In the genomic region with DNA sequence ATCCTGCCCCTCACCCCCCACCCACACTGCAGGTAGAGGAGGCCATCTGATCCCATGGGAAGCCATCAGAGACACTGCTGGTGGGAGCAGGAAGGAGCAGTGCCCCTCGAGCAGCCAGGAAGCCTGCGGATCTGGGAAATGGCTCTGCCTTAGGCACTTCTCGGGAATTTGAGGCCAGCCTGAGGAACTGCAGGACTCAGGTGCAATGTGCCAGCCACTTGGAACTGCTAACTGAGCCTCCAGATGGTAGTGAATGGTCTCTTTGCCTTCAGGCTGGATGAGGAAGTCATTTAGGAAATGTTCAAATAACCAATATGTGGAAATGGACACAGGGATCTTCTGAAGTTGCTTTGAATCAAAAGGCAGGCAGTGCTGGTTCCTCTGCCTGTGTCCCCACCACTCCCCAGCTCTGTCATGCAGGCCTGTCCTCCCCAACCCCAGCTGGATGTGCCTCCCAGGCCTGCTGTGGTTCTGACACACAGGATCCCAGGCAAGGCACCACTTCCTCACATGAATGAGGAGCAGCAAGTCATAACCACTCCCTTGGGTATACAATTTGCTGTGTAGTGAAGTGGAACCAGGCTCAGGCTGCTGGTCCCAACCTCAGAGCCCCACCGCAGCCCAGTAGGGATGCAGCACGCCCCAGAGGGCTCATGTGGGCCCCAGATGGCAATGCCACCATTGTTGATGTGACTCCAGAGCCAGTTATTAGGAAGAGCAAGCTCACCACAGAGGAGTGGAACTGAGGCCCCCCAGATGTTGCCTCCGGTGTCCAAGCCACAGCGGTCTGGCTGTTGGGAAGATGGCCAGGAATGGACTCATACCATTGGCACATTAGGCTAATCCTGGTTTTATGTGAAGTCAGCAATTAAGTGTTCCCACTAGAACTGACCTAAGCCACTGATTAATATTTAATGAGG, we compare ENCODE assay signal across 10 cellular contexts. TPM values are rescaled to one million over a fixed set of nuclear protein-coding genes. Genes with fewer than 3 reads are reported as not detected.
A peak's percentile ranks its signal among the peaks of the same experiment; 100 is the strongest.
DNase-seq lines count a peak whose midpoint lies in the region; ATAC-seq and TF ChIP-seq lines count a peak whose summit lies in the region.
"Had no signal": no experiment of that assay in that cellular context is flagged by ENCODE, and none has a peak within 500 bp of the region (broad histone marks: within the 10 kb centered on the region; RNA-seq: fewer than 3 reads in every experiment).

No MANE protein-coding gene starts in this region.

- intact Hi-C loops in PC-3 (cut with micrococcal nuclease) = loop anchor here (1.0 to 2.0 kb wide), 3 partner anchors 37 to 109 kb away; no protein-coding TSS in a partner anchor

- CTCF ChIA-PET in PC-3 (lab: Charles Lee) = interaction anchor here (0.6 to 1.6 kb wide), 2 partner anchors 47 to 112 kb away, joined by 4 to 8 read pairs; partner anchors contain the start of gene LIMD1

- H3K9me3 Mint-ChIP-seq in natural killer cell treated with Interleukin-12 subunit alpha and Interleukin-12 subunit beta and Interleukin-15 and Interleukin-18, amount 100 ng/mL, for 72 hours = no peaks in the 10 kb centered on the region
- H3K9me3 Mint-ChIP-seq: T-cell had no signal

- DNase-seq in EH (ENCODE audit: low read depth) (peak; percentile 71), PC-3 (no peak), fibroblast of peridontal ligament (ENCODE audit: extremely low read depth) (peak; percentile 37), renal cortical epithelial cell (ENCODE audit: low read depth) (peak; percentile 91), NCI-H2196 treated with DMSO at 0.1 percent for 48 hours (lab: John Stamatoyannopoulos, UW; ENCODE audit: unreplicated experiment) (no peak), HAP-1 (ENCODE audit: low spot score in 2 of 2) (no peak)
- no peak for DNase-seq in natural killer cell treated with Interleukin-12 subunit alpha and Interleukin-12 subunit beta and Interleukin-15 and Interleukin-18, amount 100 ng/mL, for 72 hours (ENCODE audit: low spot score)
- DNase-seq: hippocampal formation had no signal

- H3K79me2 ChIP-seq in PC-3 (ENCODE audit: low read length) = no peaks in the 10 kb centered on the region

- no peaks in the 10 kb centered on the region for H4K20me1 ChIP-seq in PC-3 (ENCODE audit: low read length)

- H3K4me3 ChIP-seq in PC-3 (ENCODE audit: low read length) (no peak overlapping the region), HAP-1 (no peak overlapping the region)

- peaks cover 21 to 30% of the 10 kb centered on the region in 2 donors for H3K4me1 Mint-ChIP-seq in natural killer cell treated with Interleukin-12 subunit alpha and Interleukin-12 subunit beta and Interleukin-15 and Interleukin-18, amount 100 ng/mL, for 72 hours (ENCODE audit: low read depth in 2 of 2)

- H3K27ac ChIP-seq in PC-3 (ENCODE audit: low read length) = peak overlapping the region; percentile 47

- in situ Hi-C loops in HAP-1 (cut with MboI; ENCODE audit: low sequenced_read_pairs) = no loop called here

- peaks cover 55% of the 10 kb centered on the region for H3K4me1 ChIP-seq in PC-3 (ENCODE audit: insufficient read depth, low read length)
- no peaks in the 10 kb centered on the region for H3K4me1 ChIP-seq in HAP-1

- H3K4me2 ChIP-seq in PC-3 (ENCODE audit: low read length) = no peak overlapping the region

- H3K27me3 Mint-ChIP-seq in natural killer cell treated with Interleukin-12 subunit alpha and Interleukin-12 subunit beta and Interleukin-15 and Interleukin-18, amount 100 ng/mL, for 72 hours = no peaks in the 10 kb centered on the region
- H3K27me3 Mint-ChIP-seq: T-cell had no signal

- H3K36me3 Mint-ChIP-seq in natural killer cell treated with Interleukin-12 subunit alpha and Interleukin-12 subunit beta and Interleukin-15 and Interleukin-18, amount 100 ng/mL, for 72 hours = no peaks in the 10 kb centered on the region

- no TSS peak for BruUV-seq in PC-3 (replicated peaks; lab: Mats Ljungman, UMichigan)

- H3K9me3 ChIP-seq in PC-3 (ENCODE audit: low read length) = no peaks in the 10 kb centered on the region
- H3K9me3 ChIP-seq in HAP-1 = no peaks in the 10 kb centered on the region

- TF ChIP-seq CTCF in PC-3 (conservative IDR thresholded peaks at IDR 0.05; ENCODE audit: low read depth, low read length) = no peak

- POLR2A ChIA-PET in PC-3 (lab: Charles Lee; ENCODE audit: unreplicated experiment) = interaction anchor here (0.5 to 1.1 kb wide), 3 partner anchors 112 to 1417 kb away, joined by 3 to 5 read pairs (median 3); no protein-coding TSS in a partner anchor

- H3K36me3 ChIP-seq in PC-3 (ENCODE audit: low read depth, low read length) (no peaks in the 10 kb centered on the region), HAP-1 (replicated peaks) (no peaks in the 10 kb centered on the region; the same call in 1 of the 2 replicates)

- peak; percentile 39 for ATAC-seq in PC-3
- ATAC-seq in GM19395 (IDR thresholded peaks at IDR 0.05; ENCODE audit: unreplicated experiment) = no peak
- ATAC-seq in natural killer cell treated with Interleukin-12 subunit alpha and Interleukin-12 subunit beta and Interleukin-15 and Interleukin-18, amount 100 ng/mL, for 72 hours = no peak
- ATAC-seq: T-cell had no signal

- no peak overlapping the region for H3K27ac Mint-ChIP-seq in natural killer cell treated with Interleukin-12 subunit alpha and Interleukin-12 subunit beta and Interleukin-15 and Interleukin-18, amount 100 ng/mL, for 72 hours

- H3K9me2 ChIP-seq in PC-3 (replicated peaks; ENCODE audit: low read length) = no peaks in the 10 kb centered on the region

- H3K27me3 ChIP-seq in PC-3 (ENCODE audit: low read length) = no peaks in the 10 kb centered on the region
- no peaks in the 10 kb centered on the region for H3K27me3 ChIP-seq in HAP-1 (ENCODE audit: low read depth)

- H3F3A ChIP-seq in PC-3 (ENCODE audit: low read length, unreplicated experiment) = no peaks in the 10 kb centered on the region

- H3K4me3 Mint-ChIP-seq in natural killer cell treated with Interleukin-12 subunit alpha and Interleukin-12 subunit beta and Interleukin-15 and Interleukin-18, amount 100 ng/mL, for 72 hours = no peak overlapping the region
- H3K4me3 Mint-ChIP-seq: T-cell had no signal

- H3K9ac ChIP-seq in PC-3 (ENCODE audit: low read length) = no peak overlapping the region; the same call in 1 of the 2 replicates

- no peak overlapping the region for H2AFZ ChIP-seq in PC-3 (ENCODE audit: low read length)

RNA-seq across cellular contexts. Expression of gene LIMD1, which starts 46.5 kb away (rescaled TPM):
- total RNA-seq in PC-3 (2014; rRNA removed) = 37.1 and 42.7 TPM in 2 replicates
- total RNA-seq in renal cortical epithelial cell = 7.6 and 22.5 TPM in 2 replicates
- total RNA-seq in natural killer cell treated with Interleukin-12 subunit alpha and Interleukin-12 subunit beta and Interleukin-15 and Interleukin-18, amount 100 ng/mL, for 72 hours = 10 to 100 TPM; 34.4 to 71.4 TPM

Comparison
In these comparisons a context has a peak if more than half of its experiments do, and no peak if none do; other contexts are left out.
1. DNase-seq: peak in EH (single experiment), fibroblast of peridontal ligament (single experiment) and renal cortical epithelial cell (single experiment); none in PC-3 (single experiment), natural killer cell treated with Interleukin-12 subunit alpha and Interleukin-12 subunit beta and Interleukin-15 and Interleukin-18, amount 100 ng/mL, for 72 hours (single experiment), NCI-H2196 treated with DMSO at 0.1 percent for 48 hours (single experiment) and HAP-1 (0 of 2).